ENCODE assay signal across 19 cellular contexts in genomic region chr7:24039991-24040390, GRCh38.
DNase-seq lines count a peak whose midpoint lies in the region; ATAC-seq, FAIRE-seq and TF ChIP-seq lines count a peak whose summit lies in the region.
"Had no signal": no experiment of that assay in that cellular context is flagged by ENCODE, and none has a peak within 500 bp of the region (broad histone marks: within the 10 kb centered on the region; RNA-seq: fewer than 3 reads in every experiment).

No MANE protein-coding gene starts in this region.

- in situ Hi-C loops in gastrocnemius medialis (cut with MboI; ENCODE audit: low sequenced_read_pairs in 4 of 4), result no loop called here

- no peak overlapping the region for H3K4ac ChIP-seq in mesenchymal stem cell (ENCODE audit: low read depth in 1 of 2, low read length in 2 of 2)

- H3K14ac ChIP-seq in mesenchymal stem cell (ENCODE audit: low read length in 2 of 2), result no peak overlapping the region

- H4K8ac ChIP-seq in mesenchymal stem cell (ENCODE audit: low read length), result no peak overlapping the region

- H3K4me2 ChIP-seq in mesenchymal stem cell (ENCODE audit: low read length, poor library complexity, severe bottlenecking), result no peak overlapping the region
- H3K4me2 ChIP-seq: GM23338 had no signal

- peak overlapping the region; percentile 55 for H3K27ac ChIP-seq in SJCRH30
- no peak overlapping the region for H3K27ac ChIP-seq in mesenchymal stem cell (ENCODE audit: low read length, poor library complexity, severe bottlenecking)
- H3K27ac ChIP-seq in pancreas, result no peak overlapping the region
- H3K27ac ChIP-seq in gastrocnemius medialis, result no peak overlapping the region

- no peak overlapping the region for H2BK12ac ChIP-seq in mesenchymal stem cell (ENCODE audit: low read length in 2 of 2)

- no peak overlapping the region for H4K91ac ChIP-seq in mesenchymal stem cell (ENCODE audit: low read length)

- H3K18ac ChIP-seq in mesenchymal stem cell (ENCODE audit: low read depth in 1 of 2, low read length in 2 of 2), result no peak overlapping the region

- H3K9ac ChIP-seq in mesenchymal stem cell (ENCODE audit: low read length), result no peak overlapping the region

- H2AFZ ChIP-seq in mesenchymal stem cell (ENCODE audit: low read depth, low read length), result no peak overlapping the region
- H2AFZ ChIP-seq: GM23338 had no signal

- H2BK15ac ChIP-seq in mesenchymal stem cell (ENCODE audit: low read depth, poor library complexity, severe bottlenecking), result no peak overlapping the region

- H3K27me3 ChIP-seq in SJCRH30 (no peaks in the 10 kb centered on the region), mesenchymal stem cell (ENCODE audit: control insufficient read depth in 1 of 2, insufficient read depth in 1 of 2, low read length in 2 of 2) (no peaks in the 10 kb centered on the region), pancreas (peaks cover 0 to 5% (median 0%) of the 10 kb centered on the region in 4 donors), gastrocnemius medialis (no peaks in the 10 kb centered on the region)

- H3K9me3 ChIP-seq in SJCRH30 (replicated peaks) (peaks cover 8% of the 10 kb centered on the region; the same call in 1 of the 2 replicates), mesenchymal stem cell (ENCODE audit: control insufficient read depth, low read length) (peaks cover 9% of the 10 kb centered on the region), pancreas (no peaks in the 10 kb centered on the region), gastrocnemius medialis (no peaks in the 10 kb centered on the region)

- no peaks in the 10 kb centered on the region for H3K79me1 ChIP-seq in mesenchymal stem cell (replicated peaks; ENCODE audit: low read length, poor library complexity, severe bottlenecking)

- no peak for TF ChIP-seq POLR2A in gastrocnemius medialis (IDR thresholded peaks at IDR 0.05)

- DNase-seq in DMS53 (lab: John Stamatoyannopoulos, UW), result peak; percentile 69
- peak; percentile 41 for DNase-seq in NCI-H345 treated with DMSO at 0.1 percent for 48 hours (lab: John Stamatoyannopoulos, UW; ENCODE audit: unreplicated experiment)
- DNase-seq in SJCRH30, result no peak
- peak; percentile 79 for DNase-seq in mesenchymal stem cell
- no peak for DNase-seq in pancreas
- DNase-seq in gastrocnemius medialis, result no peak
- no peak for DNase-seq in stimulated activated naive CD4-positive, alpha-beta T cell (lab: John Stamatoyannopoulos, UW)
- DNase-seq: C1 segment of cervical spinal cord; Calu3; CD4-positive, alpha-beta T cell; DMS 273 treated with DMSO at 0.1 percent for 48 hours; DMS79 treated with DMSO at 0.1 percent for 48 hours; EL; H7; IMR-90 had no signal

- H2AK5ac ChIP-seq in mesenchymal stem cell (ENCODE audit: low read length, severe bottlenecking), result no peak overlapping the region

- H3K23ac ChIP-seq in mesenchymal stem cell (ENCODE audit: low read length in 2 of 2), result no peak overlapping the region

- H2BK120ac ChIP-seq in mesenchymal stem cell (ENCODE audit: low read depth, low read length), result no peak overlapping the region

- H2BK5ac ChIP-seq in mesenchymal stem cell (ENCODE audit: low read depth, low read length, poor library complexity, severe bottlenecking), result no peak overlapping the region

- H3K36me3 ChIP-seq in SJCRH30 (no peaks in the 10 kb centered on the region), mesenchymal stem cell (ENCODE audit: control insufficient read depth in 1 of 2, insufficient read depth in 2 of 2, low read depth in 1 of 2, low read length in 2 of 2) (no peaks in the 10 kb centered on the region), pancreas (no peaks in the 10 kb centered on the region), gastrocnemius medialis (no peaks in the 10 kb centered on the region)

- 10% methylated on average over 2 of the region's 5 CpGs for WGBS in mesenchymal stem cell
- WGBS in pancreas, 2 donors, result 27 to 34% methylated on average over 5 of the region's 5 CpGs

- FAIRE-seq in pancreas (lab: Jason Lieb, UNC), result no peak
- FAIRE-seq: A204.1, G401.6, GM12891 had no signal

- intact Hi-C loops in pancreas (cut with DNase I), result no loop called here
- intact Hi-C loops in gastrocnemius medialis (cut with DNase I; ENCODE audit: low total_unique reads), result no loop called here

- ATAC-seq in pancreas (no peak), gastrocnemius medialis (no peak)
- ATAC-seq: GM23338 had no signal

- H3K4me1 ChIP-seq in SJCRH30 (peaks cover 20% of the 10 kb centered on the region), mesenchymal stem cell (ENCODE audit: control insufficient read depth, insufficient read depth, low read depth, low read length) (no peaks in the 10 kb centered on the region), pancreas (no peaks in the 10 kb centered on the region), gastrocnemius medialis (no peaks in the 10 kb centered on the region)

- no peak for TF ChIP-seq CTCF in pancreas (IDR thresholded peaks at IDR 0.05)
- no peak for TF ChIP-seq CTCF in gastrocnemius medialis (IDR thresholded peaks at IDR 0.05 in 4 of 5, conservative IDR thresholded peaks at IDR 0.05 in 1 of 5)

- H3K4me3 ChIP-seq in SJCRH30, result no peak overlapping the region
- H3K4me3 ChIP-seq in mesenchymal stem cell (ENCODE audit: insufficient read depth in 1 of 2, low read depth in 1 of 2, low read length in 2 of 2), result no peak overlapping the region
- H3K4me3 ChIP-seq in pancreas, result no peak overlapping the region
- no peak overlapping the region for H3K4me3 ChIP-seq in gastrocnemius medialis
- H3K4me3 ChIP-seq: GM23338 had no signal

Comparison
In these comparisons a context has a peak if more than half of its experiments do, and no peak if none do; other contexts are left out.
1. DNase-seq: peak in DMS53 (single experiment), NCI-H345 treated with DMSO at 0.1 percent for 48 hours (single experiment) and mesenchymal stem cell (single experiment); none in SJCRH30 (0 of 2), pancreas (0 of 6), gastrocnemius medialis (0 of 2) and stimulated activated naive CD4-positive, alpha-beta T cell (0 of 6).